8 cellular contexts compared by ENCODE assay signal in genomic region chr10:24724381-24725228, GRCh38. TPM values are rescaled to one million over a fixed set of nuclear protein-coding genes. Genes with fewer than 3 reads are reported as not detected.
A peak's percentile ranks its signal among the peaks of the same experiment; 100 is the strongest.
DNase-seq lines count a peak whose midpoint lies in the region; TF ChIP-seq lines count a peak whose summit lies in the region.

No MANE protein-coding gene starts in this region.

- TF ChIP-seq CTCF in GM20000 (IDR thresholded peaks at IDR 0.05; ENCODE audit: extremely low read depth, missing control alignments): no peak

- DNase-seq in COLO668 (lab: John Stamatoyannopoulos, UW; ENCODE audit: unreplicated experiment) (peak; percentile 93), GM20000 (ENCODE audit: low spot score) (peak; percentile 97), HS-5 (ENCODE audit: low read depth) (peak; percentile 64), NK-92 (lab: John Stamatoyannopoulos, UW; ENCODE audit: unreplicated experiment) (peak; percentile 68), lung microvascular endothelial cell (ENCODE audit: low read depth in 2 of 2) (peak; percentile 98)
- DNase-seq in activated CD8-positive, alpha-beta memory T cell treated with anti-CD3 and anti-CD28 coated beads for 24 hours: peak; percentile 98
- peak; percentile 95 for DNase-seq in effector CD8-positive, alpha-beta T cell (lab: John Stamatoyannopoulos, UW)
- DNase-seq in stimulated activated CD4-positive, alpha-beta T cell treated with anti-CD3 and anti-CD28 coated beads, TNF-alpha, amount 100 ng/mL, for 4 hours (ENCODE audit: low read depth in 3 of 3): peak; percentile 94 to 97 (median 95)

RNA-seq across cellular contexts. Expression of gene ARHGAP21, which starts 0.9 kb away (rescaled TPM):
- 60.6 and 109 TPM in 2 replicates for total RNA-seq in lung microvascular endothelial cell

Comparison
In these comparisons a context has a peak if more than half of its experiments do, and no peak if none do; other contexts are left out.
1. Peak in every context shown above with its lines: DNase-seq.